ENCODE assay signal across 23 cellular contexts in genomic region chr1:237613984-237614383, GRCh38.
"Had no signal": no experiment of that assay in that cellular context is flagged by ENCODE, and none has a peak within 500 bp of the region (broad histone marks: within the 10 kb centered on the region; RNA-seq: fewer than 3 reads in every experiment).

No MANE protein-coding gene starts in this region.

- H3K4me1 ChIP-seq: gastrocnemius medialis, left lung, pancreas, right lobe of liver, suprapubic skin, thyroid gland had no signal

- H3K9me3 ChIP-seq: gastrocnemius medialis, pancreas, right lobe of liver, thyroid gland had no signal

- H3K4me3 ChIP-seq: esophagus muscularis mucosa, gastrocnemius medialis, hepatocyte, left lung, lung, pancreas, right lobe of liver, suprapubic skin, thyroid gland had no signal

- H3K4me3 Mint-ChIP-seq: natural killer cell treated with Interleukin-12 subunit alpha and Interleukin-12 subunit beta and Interleukin-15 and Interleukin-18, amount 100 ng/mL, for 72 hours; stimulated activated effector memory CD8-positive, alpha-beta T cell treated with anti-CD3 and anti-CD28 coated beads, Interleukin-12 subunit alpha, Interleukin-12 subunit beta, amount 100 ng/mL, for 72 hours; type B pancreatic cell had no signal

- H3K27me3 ChIP-seq: esophagus muscularis mucosa, gastrocnemius medialis, hepatocyte, left lung, pancreas, right lobe of liver, suprapubic skin, thyroid gland had no signal

- ATAC-seq: gastrocnemius medialis; left lung; natural killer cell treated with Interleukin-12 subunit alpha and Interleukin-12 subunit beta and Interleukin-15 and Interleukin-18, amount 100 ng/mL, for 72 hours; pancreas; right lobe of liver; stimulated activated effector memory CD8-positive, alpha-beta T cell treated with anti-CD3 and anti-CD28 coated beads, Interleukin-12 subunit alpha, Interleukin-12 subunit beta, amount 100 ng/mL, for 72 hours; stimulated activated naive CD8-positive, alpha-beta T cell treated with anti-CD3 and anti-CD28 coated beads, Interleukin-15, Interleukin-2, amounts not matched to agents 100 U/mL and 50 U/mL, for 24 hours had no signal

- H3K9me3 Mint-ChIP-seq: type B pancreatic cell had no signal

- H3K27ac Mint-ChIP-seq: natural killer cell treated with Interleukin-12 subunit alpha and Interleukin-12 subunit beta and Interleukin-15 and Interleukin-18, amount 100 ng/mL, for 72 hours; progenitor cell of endocrine pancreas; stimulated activated effector memory CD8-positive, alpha-beta T cell treated with anti-CD3 and anti-CD28 coated beads, Interleukin-12 subunit alpha, Interleukin-12 subunit beta, amount 100 ng/mL, for 72 hours; type B pancreatic cell had no signal

- H3K4me1 Mint-ChIP-seq: stimulated activated effector memory CD8-positive, alpha-beta T cell treated with anti-CD3 and anti-CD28 coated beads, Interleukin-12 subunit alpha, Interleukin-12 subunit beta, amount 100 ng/mL, for 72 hours had no signal

- H2AFZ ChIP-seq: hepatocyte had no signal

- H3K4me2 ChIP-seq: hepatocyte had no signal

- H3K27ac ChIP-seq: epithelial cell of prostate, esophagus muscularis mucosa, gastrocnemius medialis, hepatocyte, left lung, pancreas, right lobe of liver, suprapubic skin, thyroid gland had no signal

- H3K79me2 ChIP-seq: hepatocyte had no signal

- H3K36me3 ChIP-seq: gastrocnemius medialis, left lung, right lobe of liver, suprapubic skin, thyroid gland had no signal

- DNase-seq: cortex of kidney; effector memory CD4-positive, alpha-beta T cell; gastrocnemius medialis; islet precursor cell; left lung; mesenchymal stem cell; midbrain; occipital lobe; pancreas; right lobe of liver; stimulated activated CD4-positive, alpha-beta T cell treated with anti-CD3 and anti-CD28 coated beads, Interleukin-4, amount 100 ng/mL, for 1 hour; stimulated activated CD8-positive, alpha-beta memory T cell treated with anti-CD3 and anti-CD28 coated beads, Interleukin-4, amount 100 ng/mL, for 48 hours; stimulated activated naive CD8-positive, alpha-beta T cell treated with anti-CD3 and anti-CD28 coated beads, Interleukin-15, Interleukin-2, amounts not matched to agents 100 U/mL and 50 U/mL, for 24 hours; thyroid gland had no signal

- H3K27me3 Mint-ChIP-seq: natural killer cell treated with Interleukin-12 subunit alpha and Interleukin-12 subunit beta and Interleukin-15 and Interleukin-18, amount 100 ng/mL, for 72 hours; progenitor cell of endocrine pancreas; type B pancreatic cell had no signal

- H3K36me3 Mint-ChIP-seq: stimulated activated effector memory CD8-positive, alpha-beta T cell treated with anti-CD3 and anti-CD28 coated beads, Interleukin-12 subunit alpha, Interleukin-12 subunit beta, amount 100 ng/mL, for 72 hours; type B pancreatic cell had no signal
